Comparison of ENCODE assay signal across 18 cellular contexts in the genomic region with DNA sequence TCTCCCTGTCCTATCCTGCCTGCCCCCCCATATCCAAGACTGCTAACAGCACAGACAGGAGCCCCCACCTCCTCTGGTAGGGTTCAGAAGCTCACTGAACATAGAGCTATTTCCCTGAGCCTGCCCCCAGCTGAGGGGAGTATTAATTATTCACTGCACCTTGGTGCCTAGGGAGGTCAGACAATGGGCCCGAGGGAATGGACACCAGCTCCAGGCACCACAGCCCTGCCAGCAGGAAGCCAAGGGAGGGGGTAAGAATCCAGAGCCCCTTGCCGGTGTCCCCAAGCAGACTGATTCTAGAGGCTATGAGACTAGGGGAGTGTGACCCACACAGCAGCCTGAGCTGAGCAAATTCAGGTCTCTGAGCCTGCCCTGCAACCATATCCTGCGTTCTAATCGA.
"Had no signal": no experiment of that assay in that cellular context is flagged by ENCODE, and none has a peak within 500 bp of the region (broad histone marks: within the 10 kb centered on the region; RNA-seq: fewer than 3 reads in every experiment).

No MANE protein-coding gene starts in this region.

- FAIRE-seq: astrocyte, pancreas had no signal

- H3K4me3 ChIP-seq: gastrocnemius medialis, heart right ventricle, tibial artery, vagina had no signal

- H3K27ac ChIP-seq: gastrocnemius medialis, heart right ventricle, vagina had no signal

- H3K36me3 Mint-ChIP-seq: activated CD8-positive, alpha-beta memory T cell treated with anti-CD3 and anti-CD28 coated beads, Interleukin-2, amount 10 ng/mL, durations not matched to agents 7 days and 5 days; stimulated activated effector memory CD8-positive, alpha-beta T cell treated with anti-CD3 and anti-CD28 coated beads, Interleukin-12 subunit alpha, Interleukin-12 subunit beta, amount 100 ng/mL, for 72 hours had no signal

- H3K27ac Mint-ChIP-seq: activated CD8-positive, alpha-beta memory T cell treated with anti-CD3 and anti-CD28 coated beads, Interleukin-2, amount 10 ng/mL, durations not matched to agents 7 days and 5 days; activated T-cell treated with anti-CD3 and anti-CD28 coated beads, Interleukin-2, amount 50 U/mL, for 24 hours; nephron progenitor cell had no signal

- DNase-seq: activated CD4-positive, alpha-beta T cell treated with anti-CD3 and anti-CD28 coated beads, Interleukin-2, amount 50 U/mL, for 48 hours; activated CD4-positive, CD25-positive, alpha-beta regulatory T cell treated with anti-CD3 and anti-CD28 coated beads, Interleukin-2, amount 50 U/mL, for 72 hours; activated CD8-positive, alpha-beta memory T cell treated with anti-CD3 and anti-CD28 coated beads, Interleukin-2, amount 10 ng/mL, durations not matched to agents 7 days and 5 days; activated effector memory CD4-positive, alpha-beta T cell treated with Interleukin-2 at 50 U/mL for 16 hours; activated naive CD4-positive, alpha-beta T cell treated with anti-CD3 and anti-CD28 coated beads, Interleukin-2, amount 50 U/mL, for 16 hours; activated T-cell treated with anti-CD3 and anti-CD28 coated beads, Interleukin-2, amount 50 U/mL, for 24 hours; erythroblast; gastrocnemius medialis; heart right ventricle; nephron progenitor cell; stimulated activated CD4-positive, alpha-beta T cell treated with anti-CD3 and anti-CD28 coated beads, Interleukin-12 subunit alpha, Interleukin-12 subunit beta, amount 100 ng/mL, for 4 hours; stimulated activated CD4-positive, alpha-beta T cell treated with anti-CD3 and anti-CD28 coated beads, Interleukin-2, amount 100 ng/mL, for 24 hours; T-helper 9 cell; tibial artery had no signal

- H3K27me3 ChIP-seq: gastrocnemius medialis, pancreas, tibial artery, vagina had no signal

- ATAC-seq: activated CD8-positive, alpha-beta memory T cell treated with anti-CD3 and anti-CD28 coated beads, Interleukin-2, amount 10 ng/mL, durations not matched to agents 7 days and 5 days; gastrocnemius medialis; heart right ventricle; stimulated activated effector memory CD8-positive, alpha-beta T cell treated with anti-CD3 and anti-CD28 coated beads, Interleukin-12 subunit alpha, Interleukin-12 subunit beta, amount 100 ng/mL, for 72 hours had no signal

- H3K27me3 Mint-ChIP-seq: activated T-cell treated with anti-CD3 and anti-CD28 coated beads, Interleukin-2, amount 50 U/mL, for 24 hours had no signal

- H3K4me3 Mint-ChIP-seq: activated CD8-positive, alpha-beta memory T cell treated with anti-CD3 and anti-CD28 coated beads, Interleukin-2, amount 10 ng/mL, durations not matched to agents 7 days and 5 days; nephron progenitor cell had no signal

- H3K9me3 ChIP-seq: gastrocnemius medialis, heart right ventricle, pancreas, tibial artery, vagina had no signal

- H3K9me3 Mint-ChIP-seq: activated T-cell treated with anti-CD3 and anti-CD28 coated beads, Interleukin-2, amount 50 U/mL, for 24 hours; stimulated activated effector memory CD8-positive, alpha-beta T cell treated with anti-CD3 and anti-CD28 coated beads, Interleukin-12 subunit alpha, Interleukin-12 subunit beta, amount 100 ng/mL, for 72 hours had no signal

- H3K36me3 ChIP-seq: gastrocnemius medialis, heart right ventricle, pancreas, tibial artery, vagina had no signal
